10 cellular contexts compared by ENCODE assay signal in genomic region chr16:50093607-50094570, GRCh38. TPM values are rescaled to one million over a fixed set of nuclear protein-coding genes. Genes with fewer than 3 reads are reported as not detected.
A peak's percentile ranks its signal among the peaks of the same experiment; 100 is the strongest.
DNase-seq lines count a peak whose midpoint lies in the region; ATAC-seq and TF ChIP-seq lines count a peak whose summit lies in the region.
"Had no signal": no experiment of that assay in that cellular context is flagged by ENCODE, and none has a peak within 500 bp of the region (broad histone marks: within the 10 kb centered on the region; RNA-seq: fewer than 3 reads in every experiment).

No MANE protein-coding gene starts in this region.

- H3K4me3 ChIP-seq in choroid plexus epithelial cell (ENCODE audit: low read depth, low read length) (no peak overlapping the region), mucosa of descending colon (no peak overlapping the region)

- CTCF ChIA-PET in WTC11 (lab: Charles Lee): interaction anchor here (1.6 kb wide), 1 partner anchor 117 kb away, joined by 4 read pairs; no protein-coding TSS in a partner anchor

- H3K9me3 ChIP-seq in mucosa of descending colon: no peaks in the 10 kb centered on the region

- DNase-seq in stimulated activated CD4-positive, alpha-beta T cell treated with anti-CD3 and anti-CD28 coated beads, Interleukin-4, amount 100 ng/mL, for 24 hours: peak; percentile 10
- DNase-seq in stimulated activated CD4-positive, alpha-beta T cell treated with anti-CD3 and anti-CD28 coated beads, Interleukin-12 subunit alpha, Interleukin-12 subunit beta, amount 100 ng/mL, for 4 hours: no peak
- DNase-seq in choroid plexus epithelial cell (ENCODE audit: low read depth) (peak; percentile 79), mucosa of descending colon (peak in 1 of 3 donors; percentile 42), erythroblast (lab: John Stamatoyannopoulos, UW) (no peak), WTC11 (ENCODE audit: low spot score) (no peak)
- DNase-seq in activated CD4-positive, CD25-positive, alpha-beta regulatory T cell (lab: John Stamatoyannopoulos, UW): no peak
- DNase-seq: activated CD8-positive, alpha-beta memory T cell treated with anti-CD3 and anti-CD28 coated beads for 24 hours; NCI-H1436 had no signal

- no peak overlapping the region for H3K4me3 Mint-ChIP-seq in WTC11

- H3K4me1 ChIP-seq in mucosa of descending colon (ENCODE audit: low read depth): no peaks in the 10 kb centered on the region

- H3K4me1 Mint-ChIP-seq in WTC11: no peaks in the 10 kb centered on the region

- peak; percentile 51 for ATAC-seq in mucosa of descending colon
- ATAC-seq in GM21786 (IDR thresholded peaks at IDR 0.05; ENCODE audit: unreplicated experiment): no peak
- no peak for ATAC-seq in WTC11

- H3K36me3 ChIP-seq in mucosa of descending colon (ENCODE audit: low read depth): no peaks in the 10 kb centered on the region

- H3K36me3 Mint-ChIP-seq in WTC11: peaks cover 28% of the 10 kb centered on the region

- H3K27ac Mint-ChIP-seq in WTC11: no peak overlapping the region; the same call in none of the 2 replicates

- no peaks in the 10 kb centered on the region for H3K27me3 Mint-ChIP-seq in WTC11 (ENCODE audit: low read depth)

- POLR2A ChIA-PET in WTC11 (lab: Charles Lee): no interaction called here

- TF ChIP-seq CTCF in choroid plexus epithelial cell (conservative IDR thresholded peaks at IDR 0.05; ENCODE audit: low read depth, low read length) (no peak), mucosa of descending colon (IDR thresholded peaks at IDR 0.05) (no peak), WTC11 (IDR thresholded peaks at IDR 0.05) (no peak)

- TF ChIP-seq POLR2A in erythroblast (IDR thresholded peaks at IDR 0.05; ENCODE audit: low read length): no peak

- no peaks in the 10 kb centered on the region for H3K9me3 Mint-ChIP-seq in WTC11

- intact Hi-C loops in mucosa of descending colon (cut with DNase I, micrococcal nuclease): no loop called here

TF ChIP-seq in WTC11, 78 proteins besides CTCF, POLR2A, EP300 and RAD21:
- TF ChIP-seq TP53 (CRISPR knock-in tag; IDR thresholded peaks at IDR 0.05) (no peak), NFYB (CRISPR knock-in tag; conservative IDR thresholded peaks at IDR 0.05; ENCODE audit: low read depth) (no peak), RORB (CRISPR knock-in tag; IDR thresholded peaks at IDR 0.05) (no peak), GRHL2 (CRISPR knock-in tag; IDR thresholded peaks at IDR 0.05; ENCODE audit: insufficient replicate concordance, severe bottlenecking) (no peak)
- TF ChIP-seq, protein P1, sequence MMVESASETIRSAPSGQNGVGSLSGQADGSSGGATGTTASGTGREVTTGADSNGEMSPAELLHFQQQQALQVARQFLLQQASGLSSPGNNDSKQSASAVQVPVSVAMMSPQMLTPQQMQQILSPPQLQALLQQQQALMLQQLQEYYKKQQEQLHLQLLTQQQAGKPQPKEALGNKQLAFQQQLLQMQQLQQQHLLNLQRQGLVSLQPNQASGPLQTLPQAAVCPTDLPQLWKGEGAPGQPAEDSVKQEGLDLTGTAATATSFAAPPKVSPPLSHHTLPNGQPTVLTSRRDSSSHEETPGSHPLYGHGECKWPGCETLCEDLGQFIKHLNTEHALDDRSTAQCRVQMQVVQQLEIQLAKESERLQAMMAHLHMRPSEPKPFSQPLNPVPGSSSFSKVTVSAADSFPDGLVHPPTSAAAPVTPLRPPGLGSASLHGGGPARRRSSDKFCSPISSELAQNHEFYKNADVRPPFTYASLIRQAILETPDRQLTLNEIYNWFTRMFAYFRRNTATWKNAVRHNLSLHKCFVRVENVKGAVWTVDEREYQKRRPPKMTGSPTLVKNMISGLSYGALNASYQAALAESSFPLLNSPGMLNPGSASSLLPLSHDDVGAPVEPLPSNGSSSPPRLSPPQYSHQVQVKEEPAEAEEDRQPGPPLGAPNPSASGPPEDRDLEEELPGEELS (CRISPR knock-in tag; IDR thresholded peaks at IDR 0.05): no peak
- TF ChIP-seq, protein P2, sequence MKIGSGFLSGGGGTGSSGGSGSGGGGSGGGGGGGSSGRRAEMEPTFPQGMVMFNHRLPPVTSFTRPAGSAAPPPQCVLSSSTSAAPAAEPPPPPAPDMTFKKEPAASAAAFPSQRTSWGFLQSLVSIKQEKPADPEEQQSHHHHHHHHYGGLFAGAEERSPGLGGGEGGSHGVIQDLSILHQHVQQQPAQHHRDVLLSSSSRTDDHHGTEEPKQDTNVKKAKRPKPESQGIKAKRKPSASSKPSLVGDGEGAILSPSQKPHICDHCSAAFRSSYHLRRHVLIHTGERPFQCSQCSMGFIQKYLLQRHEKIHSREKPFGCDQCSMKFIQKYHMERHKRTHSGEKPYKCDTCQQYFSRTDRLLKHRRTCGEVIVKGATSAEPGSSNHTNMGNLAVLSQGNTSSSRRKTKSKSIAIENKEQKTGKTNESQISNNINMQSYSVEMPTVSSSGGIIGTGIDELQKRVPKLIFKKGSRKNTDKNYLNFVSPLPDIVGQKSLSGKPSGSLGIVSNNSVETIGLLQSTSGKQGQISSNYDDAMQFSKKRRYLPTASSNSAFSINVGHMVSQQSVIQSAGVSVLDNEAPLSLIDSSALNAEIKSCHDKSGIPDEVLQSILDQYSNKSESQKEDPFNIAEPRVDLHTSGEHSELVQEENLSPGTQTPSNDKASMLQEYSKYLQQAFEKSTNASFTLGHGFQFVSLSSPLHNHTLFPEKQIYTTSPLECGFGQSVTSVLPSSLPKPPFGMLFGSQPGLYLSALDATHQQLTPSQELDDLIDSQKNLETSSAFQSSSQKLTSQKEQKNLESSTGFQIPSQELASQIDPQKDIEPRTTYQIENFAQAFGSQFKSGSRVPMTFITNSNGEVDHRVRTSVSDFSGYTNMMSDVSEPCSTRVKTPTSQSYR (CRISPR knock-in tag; IDR thresholded peaks at IDR 0.05): no peak
TF ChIP-seq in WTC11: peak in this region for 0.

RNA-seq across cellular contexts. Expression of gene HEATR3, which starts 28.1 kb away (rescaled TPM):
- total RNA-seq in mucosa of descending colon: 10 to 100 TPM; 19.1 to 24.1 (median 22.1) TPM
- 27.8 to 28.1 TPM (median 28.0 TPM) in 3 replicates for total RNA-seq in WTC11 (2021)

RNA-seq across cellular contexts. Expression of gene TENT4B, which starts 59.2 kb away (rescaled TPM):
- total RNA-seq in mucosa of descending colon: 10 to 100 TPM; 10.6 to 20.0 (median 11.5) TPM
- 12.7 to 14.3 TPM (median 13.6 TPM) in 3 replicates for total RNA-seq in WTC11 (2021)

Comparison
In these comparisons a context has a peak if more than half of its experiments do, and no peak if none do; other contexts are left out.
1. DNase-seq: peak in stimulated activated CD4-positive, alpha-beta T cell treated with anti-CD3 and anti-CD28 coated beads, Interleukin-4, amount 100 ng/mL, for 24 hours (single experiment) and choroid plexus epithelial cell (single experiment); none in stimulated activated CD4-positive, alpha-beta T cell treated with anti-CD3 and anti-CD28 coated beads, Interleukin-12 subunit alpha, Interleukin-12 subunit beta, amount 100 ng/mL, for 4 hours (single experiment), erythroblast (0 of 2), activated CD4-positive, CD25-positive, alpha-beta regulatory T cell (0 of 4) and WTC11 (single experiment).